Comparison of ENCODE assay signal across 8 cellular contexts in the genomic region with DNA sequence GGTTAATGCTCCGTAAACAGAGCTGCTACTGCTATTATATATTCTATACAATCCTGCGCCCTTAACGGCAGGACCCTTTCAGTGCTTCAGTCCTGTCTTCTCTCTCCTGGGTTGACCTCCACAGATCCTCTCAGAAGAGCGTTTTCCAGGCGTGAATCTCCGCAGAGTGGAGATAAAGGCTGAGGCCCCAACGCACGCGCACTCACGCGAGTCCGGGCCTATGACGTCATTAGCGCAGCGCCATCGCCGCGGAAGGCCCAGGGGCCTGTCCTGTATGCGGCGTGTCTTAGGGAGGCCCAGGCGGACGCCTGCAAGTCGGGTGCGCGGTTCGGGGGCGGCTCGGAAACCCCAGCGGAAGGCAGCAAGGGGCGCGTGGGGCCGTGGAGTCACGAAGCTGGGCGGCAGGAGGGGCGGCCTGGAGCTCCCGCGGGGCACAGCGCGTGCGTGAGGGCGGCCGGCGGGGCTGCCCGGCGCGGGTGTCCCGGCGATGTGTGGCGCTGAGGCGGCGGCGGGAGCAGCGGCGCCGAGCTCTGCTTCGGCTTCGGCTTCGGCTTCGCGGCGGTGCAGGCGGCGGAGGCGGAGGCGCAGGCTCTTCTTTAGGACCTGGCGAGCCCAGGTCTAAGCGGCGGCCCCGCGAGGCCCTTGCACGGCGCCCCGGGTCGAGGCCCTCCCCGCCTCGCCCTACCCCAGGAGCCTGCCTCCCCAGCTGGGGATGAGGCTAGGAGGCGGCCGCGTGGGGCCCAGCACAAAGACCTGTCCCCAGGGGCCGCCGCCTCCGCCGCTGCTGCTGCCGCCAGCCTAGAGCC. TPM values are rescaled to one million over a fixed set of nuclear protein-coding genes. Genes with fewer than 3 reads are reported as not detected.
DNase-seq lines count a peak whose midpoint lies in the region; ATAC-seq and TF ChIP-seq lines count a peak whose summit lies in the region.

TSS of gene MAPKAPK5 (plus strand) at position 479 of the 806 bp plus-strand sequence. CDS start 506 bp downstream, outside the sequence.

- H3K9me3 ChIP-seq in mucosa of descending colon: no peaks in the 10 kb centered on the region

- peaks cover 35% of the 10 kb centered on the region for H3K4me1 ChIP-seq in mucosa of descending colon (ENCODE audit: low read depth)

- peak within 1 kb of the TSS; percentile 95 for H3K4me3 ChIP-seq in mucosa of descending colon

- intact Hi-C loops in mucosa of descending colon (cut with DNase I, micrococcal nuclease): no loop called here

- peak; percentile 38; the same call in 1 of the 2 replicates for TF ChIP-seq EP300 in Ishikawa (IDR thresholded peaks at IDR 0.05; ENCODE audit: borderline replicate concordance)

- H3K36me3 ChIP-seq in mucosa of descending colon (ENCODE audit: low read depth): no peaks in the 10 kb centered on the region

- H3K27ac ChIP-seq in epithelial cell of prostate: peak within 1 kb of the TSS; percentile 88

- TF ChIP-seq CTCF in mucosa of descending colon (IDR thresholded peaks at IDR 0.05): no peak

- peak; percentile 87 for DNase-seq in DMS153 (lab: John Stamatoyannopoulos, UW)
- peak; percentile 54 for DNase-seq in OCI-M2 (lab: John Stamatoyannopoulos, UW; ENCODE audit: unreplicated experiment)
- DNase-seq in activated T-cell treated with anti-CD3 and anti-CD28 coated beads for 4 hours: peak; percentile 97
- peak; percentile 78 for DNase-seq in epithelial cell of prostate (ENCODE audit: low read depth, low spot score)
- peak; percentile 96 to 98 (median 97) for DNase-seq in mucosa of descending colon
- peak; percentile 95 to 98 for DNase-seq in stimulated activated CD8-positive, alpha-beta memory T cell treated with anti-CD3 and anti-CD28 coated beads, Interleukin-4, amount 100 ng/mL, for 1 hour (ENCODE audit: low read depth in 2 of 2, low spot score in 1 of 2)

- peak; percentile 76 for ATAC-seq in GM21576 (IDR thresholded peaks at IDR 0.05; ENCODE audit: unreplicated experiment)
- ATAC-seq in mucosa of descending colon: peak; percentile 90

- TF ChIP-seq RAD21 in Ishikawa (IDR thresholded peaks at IDR 0.05; ENCODE audit: low read depth): no peak

TF ChIP-seq in Ishikawa, 13 proteins besides CTCF, POLR2A, EP300 and RAD21:
- TF ChIP-seq FOXM1 (IDR thresholded peaks at IDR 0.05; ENCODE audit: borderline replicate concordance, low read depth) (no peak), CREB1 (IDR thresholded peaks at IDR 0.05; ENCODE audit: low read depth) (peak; percentile 93), TEAD4 (IDR thresholded peaks at IDR 0.05) (no peak; the same call in 1 of the 2 replicates), MAX (IDR thresholded peaks at IDR 0.05) (peak; percentile 92), EGR1 (IDR thresholded peaks at IDR 0.05) (no peak), USF1 (IDR thresholded peaks at IDR 0.05) (no peak), ZBTB7A (IDR thresholded peaks at IDR 0.05; ENCODE audit: low read depth) (peak; percentile 45; the same call in 1 of the 2 replicates), NFIC (IDR thresholded peaks at IDR 0.05) (peak; percentile 16; the same call in 1 of the 2 replicates), TAF1 (IDR thresholded peaks at IDR 0.05; ENCODE audit: low read depth) (peak; percentile 82), CEBPB (IDR thresholded peaks at IDR 0.05) (no peak), TCF12 (IDR thresholded peaks at IDR 0.05; ENCODE audit: low read depth) (peak; percentile 57; the same call in 1 of the 2 replicates), REST (IDR thresholded peaks at IDR 0.05; ENCODE audit: low read depth) (no peak), YY1 (IDR thresholded peaks at IDR 0.05; ENCODE audit: low read depth) (peak; percentile 72)

RNA-seq across cellular contexts. Expression of gene MAPKAPK5, which starts in this region (rescaled TPM):
- 10 to 100 TPM; 64.0 to 86.3 (median 82.0) TPM for total RNA-seq in mucosa of descending colon

Comparison
In these comparisons a context has a peak if more than half of its experiments do, and no peak if none do; other contexts are left out.
1. Peak in every context shown above with its lines: DNase-seq, ATAC-seq, H3K4me3 ChIP-seq and H3K27ac ChIP-seq.